Comparison of ENCODE assay signal across 16 cellular contexts in genomic region chr7:30301751-30302150, GRCh38.
"Had no signal": no experiment of that assay in that cellular context is flagged by ENCODE, and none has a peak within 500 bp of the region (broad histone marks: within the 10 kb centered on the region; RNA-seq: fewer than 3 reads in every experiment).

No MANE protein-coding gene starts in this region.

- ATAC-seq: body of pancreas; gastrocnemius medialis; heart left ventricle; left cardiac atrium; pancreas; stimulated activated memory B cell treated with anti-CD40 and anti-IgM and Interleukin-4, amounts not matched to agents 10 μg/mL and 1 μg/mL and 100 μg/mL, for 72 hours had no signal

- H3K27me3 ChIP-seq: body of pancreas, gastrocnemius medialis, heart left ventricle, pancreas, vagina had no signal

- DNase-seq: activated CD4-positive, CD25-positive, alpha-beta regulatory T cell treated with anti-CD3 and anti-CD28 coated beads, Interleukin-2, amount 50 U/mL, for 72 hours; activated naive CD8-positive, alpha-beta T cell treated with anti-CD3 and anti-CD28 coated beads for 36 hours; amygdala; body of pancreas; cerebellar nuclear complex; effector CD8-positive, alpha-beta T cell; gastrocnemius medialis; heart left ventricle; immature natural killer cell; left cardiac atrium; naive B cell; pancreas had no signal

- H3K36me3 ChIP-seq: gastrocnemius medialis, heart left ventricle, pancreas, vagina had no signal

- H3K27ac ChIP-seq: body of pancreas, gastrocnemius medialis, heart left ventricle, pancreas, vagina had no signal

- H3K9me3 ChIP-seq: gastrocnemius medialis, heart left ventricle, pancreas, vagina had no signal

- H3K4me3 ChIP-seq: body of pancreas, gastrocnemius medialis, heart left ventricle, lung, pancreas, vagina had no signal

- FAIRE-seq: endothelial cell of umbilical vein, pancreas had no signal
